26 cellular contexts compared by ENCODE assay signal in genomic region chr15:49793943-49794342, GRCh38.
"Had no signal": no experiment of that assay in that cellular context is flagged by ENCODE, and none has a peak within 500 bp of the region (broad histone marks: within the 10 kb centered on the region; RNA-seq: fewer than 3 reads in every experiment).

No MANE protein-coding gene starts in this region.

- H3K4me3 ChIP-seq: esophagus squamous epithelium, gastrocnemius medialis, heart right ventricle, left lung, lower lobe of right lung, mucosa of descending colon had no signal

- H3K27ac ChIP-seq: epithelial cell of prostate, esophagus squamous epithelium, gastrocnemius medialis, heart right ventricle, left lung, lower lobe of right lung had no signal

- H3K36me3 ChIP-seq: esophagus squamous epithelium, gastrocnemius medialis, heart right ventricle, left lung, lower lobe of right lung had no signal

- H3K27ac Mint-ChIP-seq: dendritic cell treated with granulocyte-macrophage colony-stimulating factor and Interleukin-4, amounts not matched to agents 40 ng/mL and 50 ng/mL, for 4 days; effector memory CD8-positive, alpha-beta T cell; endodermal cell; mesothelial cell of epicardium; naive B cell had no signal

- H3K36me3 Mint-ChIP-seq: naive B cell had no signal

- H3K27me3 ChIP-seq: esophagus squamous epithelium, gastrocnemius medialis, heart right ventricle, left lung had no signal

- H3K4me3 Mint-ChIP-seq: dendritic cell treated with granulocyte-macrophage colony-stimulating factor and Interleukin-4, amounts not matched to agents 40 ng/mL and 50 ng/mL, for 4 days; effector memory CD8-positive, alpha-beta T cell; endodermal cell; mesothelial cell of epicardium; naive B cell had no signal

- H3K4me1 ChIP-seq: esophagus squamous epithelium, gastrocnemius medialis, heart right ventricle, left lung, lower lobe of right lung had no signal

- H3K4me1 Mint-ChIP-seq: endodermal cell, mesothelial cell of epicardium, naive B cell had no signal

- DNase-seq: cortex of kidney; effector CD8-positive, alpha-beta T cell; effector memory CD8-positive, alpha-beta T cell; endodermal cell; erythroblast; esophagus squamous epithelium; foreskin fibroblast; foreskin melanocyte; gastrocnemius medialis; glutamatergic neuron; head of caudate nucleus; heart right ventricle; hippocampal formation; left cardiac atrium; left ventricle myocardium superior; lower lobe of right lung; mesenchymal stem cell; mucosa of descending colon; naive B cell had no signal

- H3K9me3 Mint-ChIP-seq: effector memory CD8-positive, alpha-beta T cell had no signal

- H3K27me3 Mint-ChIP-seq: dendritic cell treated with granulocyte-macrophage colony-stimulating factor and Interleukin-4, amounts not matched to agents 40 ng/mL and 50 ng/mL, for 4 days; naive B cell had no signal

- FAIRE-seq: endometrium, islet of Langerhans, keratinocyte had no signal
